Comparison of ENCODE assay signal across 18 cellular contexts in genomic region chr6:37393530-37393929, GRCh38. TPM values are rescaled to one million over a fixed set of nuclear protein-coding genes. Genes with fewer than 3 reads are reported as not detected.
DNase-seq lines count a peak whose midpoint lies in the region; ATAC-seq and TF ChIP-seq lines count a peak whose summit lies in the region.
"Had no signal": no experiment of that assay in that cellular context is flagged by ENCODE, and none has a peak within 500 bp of the region (broad histone marks: within the 10 kb centered on the region; RNA-seq: fewer than 3 reads in every experiment).

No MANE protein-coding gene starts in this region.

- H3K9me3 Mint-ChIP-seq in CD4-positive, alpha-beta T cell: no peaks in the 10 kb centered on the region
- H3K9me3 Mint-ChIP-seq: GM23338 had no signal

- H3K27me3 Mint-ChIP-seq in CD4-positive, alpha-beta T cell: no peaks in the 10 kb centered on the region

- intact Hi-C loops in heart right ventricle (cut with DNase I): no loop called here
- intact Hi-C loops in CD4-positive, alpha-beta T cell (cut with DNase I, micrococcal nuclease): no loop called here

- CTCF ChIA-PET in SK-N-SH (lab: Yijun Ruan, JAX): interaction anchor here (1.0 to 4.0 kb wide), 5 partner anchors 10 to 68 kb away, joined by 3 to 26 read pairs (median 3); no protein-coding TSS in a partner anchor
- CTCF ChIA-PET in CD4-positive, alpha-beta T cell (lab: Charles Lee): no interaction called here

- H3K4me3 ChIP-seq in SK-N-SH (ENCODE audit: low read depth in 2 of 2, low read length in 1 of 2) (no peak overlapping the region), cardiac muscle cell (no peak overlapping the region), heart right ventricle (no peak overlapping the region)
- H3K4me3 ChIP-seq: A549, BLaER1, GM23338 had no signal

- no peak for TF ChIP-seq CTCF in SK-N-SH (IDR thresholded peaks at IDR 0.05)
- TF ChIP-seq CTCF in cardiac muscle cell (IDR thresholded peaks at IDR 0.05; ENCODE audit: low read depth, low read length): no peak
- TF ChIP-seq CTCF in heart right ventricle (IDR thresholded peaks at IDR 0.05): no peak
- no peak for TF ChIP-seq CTCF in CD4-positive, alpha-beta T cell (IDR thresholded peaks at IDR 0.05)

- H3K9me2 ChIP-seq in SK-N-SH: no peaks in the 10 kb centered on the region

- H3K4me1 ChIP-seq in SK-N-SH (ENCODE audit: control insufficient read depth in 1 of 2, insufficient read depth in 2 of 2, low read depth in 1 of 2, low read length in 1 of 2) (peaks cover 0 to 15% of the 10 kb centered on the region in 2 experiments; a peak in 1 of 4 replicates), cardiac muscle cell (ENCODE audit: low read depth) (peaks cover 8% of the 10 kb centered on the region), heart right ventricle (no peaks in the 10 kb centered on the region)
- H3K4me1 ChIP-seq: A549 had no signal

- no peak overlapping the region for H3K9ac ChIP-seq in SK-N-SH
- H3K9ac ChIP-seq: BLaER1 had no signal

- peaks cover 4% of the 10 kb centered on the region for H3F3A ChIP-seq in SK-N-SH (replicated peaks; ENCODE audit: insufficient read depth)

- H3K9me3 ChIP-seq in SK-N-SH: no peaks in the 10 kb centered on the region
- no peaks in the 10 kb centered on the region for H3K9me3 ChIP-seq in cardiac muscle cell (ENCODE audit: low read depth)
- H3K9me3 ChIP-seq in heart right ventricle: no peaks in the 10 kb centered on the region
- H3K9me3 ChIP-seq in CD4-positive, alpha-beta T cell (ENCODE audit: control insufficient read depth, low read length): no peaks in the 10 kb centered on the region
- H3K9me3 ChIP-seq: A549, BLaER1 had no signal

- H4K20me1 ChIP-seq in SK-N-SH (ENCODE audit: insufficient read depth): no peaks in the 10 kb centered on the region
- H4K20me1 ChIP-seq: BLaER1 had no signal

- POLR2A ChIA-PET in SK-N-SH (lab: Yijun Ruan, JAX): interaction anchor here (0.6 to 1.3 kb wide), 5 partner anchors 21 to 96 kb away, joined by 3 to 4 read pairs (median 3); partner anchors contain the start of gene CMTR1
- POLR2A ChIA-PET in CD4-positive, alpha-beta T cell (lab: Charles Lee): no interaction called here

- H3K79me2 ChIP-seq in SK-N-SH (ENCODE audit: insufficient read depth): no peaks in the 10 kb centered on the region

- H3K27ac ChIP-seq in SK-N-SH (ENCODE audit: low read depth in 2 of 2, low read length in 1 of 2) (peak overlapping the region in 1 of 2 experiments; percentile 78; a peak in 2 of 4 replicates), cardiac muscle cell (peak overlapping the region; percentile 39), heart right ventricle (no peak overlapping the region)
- H3K27ac ChIP-seq in CD4-positive, alpha-beta T cell (ENCODE audit: low read depth, low read length): no peak overlapping the region
- H3K27ac ChIP-seq: 22Rv1, A549, BLaER1, HL-60 had no signal

- DNase-seq in SK-N-SH: peak; percentile 28
- no peak for DNase-seq in cardiac muscle cell (ENCODE audit: low read depth in 1 of 2, low spot score in 1 of 2)
- no peak for DNase-seq in heart right ventricle
- no peak for DNase-seq in left lobe of liver (ENCODE audit: low spot score)
- no peak for DNase-seq in DMS53 treated with DMSO at 0.1 percent for 48 hours (lab: John Stamatoyannopoulos, UW; ENCODE audit: unreplicated experiment)
- DNase-seq in CD4-positive, alpha-beta T cell: no peak
- DNase-seq: DMS153, DMS79 treated with DMSO at 0.1 percent for 48 hours, GF-D8, HCEC 1CT, IMR-90 had no signal

- no peak for TF ChIP-seq RAD21 in SK-N-SH (IDR thresholded peaks at IDR 0.05; ENCODE audit: low read length)

- no peak overlapping the region for H3K4me3 Mint-ChIP-seq in CD4-positive, alpha-beta T cell
- H3K4me3 Mint-ChIP-seq: CD14-positive monocyte, GM23338 had no signal

- no peak for ATAC-seq in SK-N-SH treated with all-trans-retinoic acid at 6 μM for 48 hours
- ATAC-seq in heart right ventricle: no peak
- ATAC-seq in left lobe of liver: peak; percentile 96
- ATAC-seq in CD4-positive, alpha-beta T cell (ENCODE audit: poor library complexity): no peak
- ATAC-seq: A549, GM23338 had no signal

- no peak overlapping the region for H3K4me2 ChIP-seq in SK-N-SH
- H3K4me2 ChIP-seq: A549, BLaER1, GM23338 had no signal

- peak in 1 of 2 experiments; percentile 38; a peak in 1 of 4 replicates for TF ChIP-seq EP300 in SK-N-SH (IDR thresholded peaks at IDR 0.05; ENCODE audit: borderline replicate concordance in 1 of 2, low read depth in 1 of 2, low read length in 1 of 2)

- H3K27ac Mint-ChIP-seq in CD4-positive, alpha-beta T cell: no peak overlapping the region
- H3K27ac Mint-ChIP-seq: CD14-positive monocyte, GM23338 had no signal

- no peaks in the 10 kb centered on the region for H3K4me1 Mint-ChIP-seq in CD4-positive, alpha-beta T cell (ENCODE audit: low read depth)
- H3K4me1 Mint-ChIP-seq: GM23338 had no signal

- H3K36me3 Mint-ChIP-seq in CD4-positive, alpha-beta T cell (ENCODE audit: low read depth): no peaks in the 10 kb centered on the region

- no peaks in the 10 kb centered on the region for H3K27me3 ChIP-seq in SK-N-SH (ENCODE audit: insufficient read depth)
- no peaks in the 10 kb centered on the region for H3K27me3 ChIP-seq in cardiac muscle cell
- no peaks in the 10 kb centered on the region for H3K27me3 ChIP-seq in heart right ventricle
- H3K27me3 ChIP-seq in CD4-positive, alpha-beta T cell (ENCODE audit: control insufficient read depth, insufficient read depth, low read length): no peaks in the 10 kb centered on the region
- H3K27me3 ChIP-seq: BLaER1 had no signal

- H2AFZ ChIP-seq in SK-N-SH (ENCODE audit: low read depth): no peak overlapping the region
- H2AFZ ChIP-seq: GM23338 had no signal

- H3K36me3 ChIP-seq in SK-N-SH (replicated peaks in 1 of 2; ENCODE audit: control insufficient read depth in 1 of 2, insufficient read depth in 2 of 2, low read length in 1 of 2) (peaks cover 5 to 27% of the 10 kb centered on the region in 2 experiments), cardiac muscle cell (peaks cover 35% of the 10 kb centered on the region), heart right ventricle (peaks cover 0 to 61% (median 9%) of the 10 kb centered on the region in 9 donors)

TF ChIP-seq in SK-N-SH, 30 proteins besides CTCF, POLR2A, EP300 and RAD21:
- no peak for TF ChIP-seq RFX5 (IDR thresholded peaks at IDR 0.05; ENCODE audit: low read length)
- TF ChIP-seq USF2 (IDR thresholded peaks at IDR 0.05; ENCODE audit: borderline replicate concordance, low read depth, low read length): no peak
- no peak for TF ChIP-seq GATA2 (CRISPR knock-in tag; IDR thresholded peaks at IDR 0.05)
- TF ChIP-seq FOXJ3 (CRISPR knock-in tag; IDR thresholded peaks at IDR 0.05): no peak
- TF ChIP-seq MAX (IDR thresholded peaks at IDR 0.05; ENCODE audit: low read depth): no peak
- TF ChIP-seq TEAD4 (IDR thresholded peaks at IDR 0.05; ENCODE audit: borderline replicate concordance, insufficient read depth): no peak

TF ChIP-seq in SK-N-SH treated with all-trans-retinoic acid at 6 μM for 48 hours, 23 proteins besides CTCF, POLR2A, EP300 and RAD21 (continues in another document):
- no peak for TF ChIP-seq CSDC2 (CRISPR knock-in tag; IDR thresholded peaks at IDR 0.05)
- TF ChIP-seq ZFP30 (CRISPR knock-in tag; IDR thresholded peaks at IDR 0.05): no peak
- TF ChIP-seq ZNF565 (CRISPR knock-in tag; conservative IDR thresholded peaks at IDR 0.05; ENCODE audit: low read depth): no peak
- TF ChIP-seq CREB5 (CRISPR knock-in tag; IDR thresholded peaks at IDR 0.05; ENCODE audit: low read depth): no peak
- no peak for TF ChIP-seq ZNF70 (CRISPR knock-in tag; IDR thresholded peaks at IDR 0.05)
- no peak for TF ChIP-seq ARNTL (CRISPR knock-in tag; IDR thresholded peaks at IDR 0.05; ENCODE audit: borderline replicate concordance, low read depth)
- no peak for TF ChIP-seq PPARA (CRISPR knock-in tag; IDR thresholded peaks at IDR 0.05; ENCODE audit: borderline replicate concordance)

RNA-seq across cellular contexts. Expression of gene CMTR1, which starts 39.5 kb away (rescaled TPM):
- polyA plus RNA-seq in SK-N-SH (2012; rRNA removed) (19.8 and 25.0 TPM in 2 replicates), cardiac muscle cell (41.2 and 42.5 TPM in 2 replicates), heart right ventricle (10 to 100 TPM; 13.1 to 19.7 TPM)
- 14.4 and 17.2 TPM in 2 replicates for polyA plus RNA-seq in SK-N-SH (2012; cell fraction: cytosol; rRNA removed)
- polyA plus RNA-seq in SK-N-SH (2012; cell fraction: nucleus; rRNA removed): 52.7 and 76.0 TPM in 2 replicates
- total RNA-seq in cardiac muscle cell (40.7 and 53.3 TPM in 2 replicates), heart right ventricle (10 to 100 TPM; 22.6 to 37.0 (median 33.5) TPM), left lobe of liver (17.8 TPM)
- 10 to 100 TPM; 79.7 to 80.3 TPM for total RNA-seq in CD4-positive, alpha-beta T cell

RNA-seq across cellular contexts. Expression of gene RNF8, which starts 39.7 kb away (rescaled TPM):
- polyA plus RNA-seq in SK-N-SH (2012; rRNA removed) (19.8 and 21.7 TPM in 2 replicates), cardiac muscle cell (49.9 and 55.8 TPM in 2 replicates), heart right ventricle (10 to 100 TPM in 1 of 2 donors, 1 to 10 TPM in 1; 9.5 to 10.8 TPM)
- polyA plus RNA-seq in SK-N-SH (2012; cell fraction: cytosol; rRNA removed): 21.5 and 28.1 TPM in 2 replicates
- polyA plus RNA-seq in SK-N-SH (2012; cell fraction: nucleus; rRNA removed): 19.5 and 22.9 TPM in 2 replicates
- total RNA-seq in cardiac muscle cell (36.8 and 38.5 TPM in 2 replicates), heart right ventricle (10 to 100 TPM; 12.9 to 17.5 (median 15.0) TPM), left lobe of liver (4.9 TPM)
- 1 to 10 TPM; 4.9 to 5.9 TPM for total RNA-seq in CD4-positive, alpha-beta T cell
